Comparison of ENCODE assay signal across 1 cellular context in the genomic region with DNA sequence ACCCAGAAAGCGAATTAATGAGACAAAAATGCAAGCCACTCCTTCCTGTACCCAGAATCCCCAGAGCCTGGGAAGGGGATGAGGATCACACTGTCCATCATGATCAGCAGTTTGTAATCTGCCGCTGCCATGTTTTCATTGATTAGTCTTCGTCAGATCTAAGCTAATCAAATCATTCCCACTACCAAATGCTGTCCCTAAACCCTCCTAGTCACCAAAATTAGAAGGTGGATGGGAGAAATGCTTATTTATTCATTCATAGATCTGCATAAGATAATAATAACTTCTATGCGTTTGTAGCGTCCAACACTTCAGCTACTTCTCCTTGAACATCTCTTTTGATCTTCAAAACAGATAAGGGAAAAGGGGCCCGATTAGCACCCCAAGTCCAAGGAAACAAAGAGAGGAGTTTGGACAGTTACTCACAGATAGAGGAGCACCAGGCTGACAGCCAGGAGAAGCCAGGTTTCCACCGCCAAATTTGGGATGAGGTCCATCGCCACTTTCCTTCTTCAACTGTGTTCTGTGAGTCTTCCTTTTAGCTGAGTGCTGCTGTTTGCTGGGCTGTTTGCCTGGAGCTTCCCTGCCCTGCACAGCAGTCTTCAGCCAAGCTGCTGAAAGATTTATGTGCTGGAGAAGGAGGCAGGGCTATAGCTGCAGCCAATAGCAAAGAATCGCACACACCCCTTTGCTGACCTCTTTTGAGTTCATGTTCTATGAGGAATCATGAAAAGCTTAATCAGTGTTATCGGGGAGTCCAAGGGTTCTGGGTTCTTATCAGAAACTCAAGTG.
TF ChIP-seq lines count a peak whose summit lies in the region.

A gene (minus strand): TSS at position 597 of the 792 bp plus-strand sequence. CDS start 100 bp downstream, at position 497.

TF ChIP-seq in K562, 482 proteins besides CTCF, POLR2A, EP300 and RAD21 (continued from another document and continues in another):
- TF ChIP-seq TAF15 (IDR thresholded peaks at IDR 0.05; ENCODE audit: low read depth, low read length) (no peak), PTTG1 (tag; IDR thresholded peaks at IDR 0.05; ENCODE audit: low read depth) (0 out of 2 replicates have a peak, but pooled peaks have one; percentile 34), POLR3A (IDR thresholded peaks at IDR 0.05; ENCODE audit: borderline replicate concordance, extremely low read depth, insufficient read depth, insufficient read length) (no peak), NR4A1 (CRISPR knock-in tag; IDR thresholded peaks at IDR 0.05) (no peak), NR4A1 (tag; IDR thresholded peaks at IDR 0.05) (no peak; the same call in 1 of the 2 replicates), SETDB1 (IDR thresholded peaks at IDR 0.05; ENCODE audit: low read length) (no peak), ZNF561 (CRISPR knock-in tag; conservative IDR thresholded peaks at IDR 0.05) (no peak), NCOA6 (IDR thresholded peaks at IDR 0.05) (no peak), SIRT6 (IDR thresholded peaks at IDR 0.05; ENCODE audit: low read depth, low read length) (no peak), RBM25 (IDR thresholded peaks at IDR 0.05; ENCODE audit: low read depth, low read length, severe bottlenecking) (peak; percentile 10), ZNF217 (CRISPR knock-in tag; IDR thresholded peaks at IDR 0.05) (no peak), POLR2AphosphoS5 (IDR thresholded peaks at IDR 0.05; ENCODE audit: control insufficient read depth, insufficient read depth, low read depth, low read length) (peak; percentile 94), NCOA1 (IDR thresholded peaks at IDR 0.05; ENCODE audit: low read depth) (no peak), CCAR2 (IDR thresholded peaks at IDR 0.05; ENCODE audit: low read depth, low read length) (no peak), ZNF778 (CRISPR knock-in tag; IDR thresholded peaks at IDR 0.05) (no peak), ILF3 (IDR thresholded peaks at IDR 0.05; ENCODE audit: borderline replicate concordance) (no peak), ZNF347 (CRISPR knock-in tag; IDR thresholded peaks at IDR 0.05; ENCODE audit: low read depth) (no peak), MTA2 (IDR thresholded peaks at IDR 0.05; ENCODE audit: low read depth) (no peak), NFATC3 (IDR thresholded peaks at IDR 0.05) (no peak), MIER1 (IDR thresholded peaks at IDR 0.05; ENCODE audit: low read depth) (no peak), JUN (IDR thresholded peaks at IDR 0.05; ENCODE audit: borderline replicate concordance, low read depth, low read length) (no peak), JUN (CRISPR knock-in tag; IDR thresholded peaks at IDR 0.05; ENCODE audit: borderline replicate concordance) (no peak), BRF1 (IDR thresholded peaks at IDR 0.05; ENCODE audit: borderline replicate concordance, extremely low read depth, insufficient read length) (no peak), STAT5B (CRISPR knock-in tag; IDR thresholded peaks at IDR 0.05) (no peak), ZFP36 (IDR thresholded peaks at IDR 0.05; ENCODE audit: low read depth, low read length, partially characterized antibody) (peak; percentile 51), BRCA1 (IDR thresholded peaks at IDR 0.05) (no peak), BRCA1 (CRISPR knock-in tag; IDR thresholded peaks at IDR 0.05) (no peak), ZFPM2 (CRISPR knock-in tag; IDR thresholded peaks at IDR 0.05) (no peak), ZBTB17 (CRISPR knock-in tag; IDR thresholded peaks at IDR 0.05) (no peak), POLR2H (tag; IDR thresholded peaks at IDR 0.05; ENCODE audit: low read depth) (peak; percentile 49), THRAP3 (IDR thresholded peaks at IDR 0.05; ENCODE audit: borderline replicate concordance) (no peak), GATAD2A (IDR thresholded peaks at IDR 0.05) (no peak), ZNF408 (CRISPR knock-in tag; IDR thresholded peaks at IDR 0.05; ENCODE audit: low read depth) (no peak), ZNF583 (CRISPR knock-in tag; IDR thresholded peaks at IDR 0.05) (no peak), PTRF (tag; IDR thresholded peaks at IDR 0.05) (no peak), ZNF41 (CRISPR knock-in tag; conservative IDR thresholded peaks at IDR 0.05) (no peak)
- TF ChIP-seq, protein P1, sequence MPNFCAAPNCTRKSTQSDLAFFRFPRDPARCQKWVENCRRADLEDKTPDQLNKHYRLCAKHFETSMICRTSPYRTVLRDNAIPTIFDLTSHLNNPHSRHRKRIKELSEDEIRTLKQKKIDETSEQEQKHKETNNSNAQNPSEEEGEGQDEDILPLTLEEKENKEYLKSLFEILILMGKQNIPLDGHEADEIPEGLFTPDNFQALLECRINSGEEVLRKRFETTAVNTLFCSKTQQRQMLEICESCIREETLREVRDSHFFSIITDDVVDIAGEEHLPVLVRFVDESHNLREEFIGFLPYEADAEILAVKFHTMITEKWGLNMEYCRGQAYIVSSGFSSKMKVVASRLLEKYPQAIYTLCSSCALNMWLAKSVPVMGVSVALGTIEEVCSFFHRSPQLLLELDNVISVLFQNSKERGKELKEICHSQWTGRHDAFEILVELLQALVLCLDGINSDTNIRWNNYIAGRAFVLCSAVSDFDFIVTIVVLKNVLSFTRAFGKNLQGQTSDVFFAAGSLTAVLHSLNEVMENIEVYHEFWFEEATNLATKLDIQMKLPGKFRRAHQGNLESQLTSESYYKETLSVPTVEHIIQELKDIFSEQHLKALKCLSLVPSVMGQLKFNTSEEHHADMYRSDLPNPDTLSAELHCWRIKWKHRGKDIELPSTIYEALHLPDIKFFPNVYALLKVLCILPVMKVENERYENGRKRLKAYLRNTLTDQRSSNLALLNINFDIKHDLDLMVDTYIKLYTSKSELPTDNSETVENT (CRISPR knock-in tag; IDR thresholded peaks at IDR 0.05) = no peak
- TF ChIP-seq, protein P2, sequence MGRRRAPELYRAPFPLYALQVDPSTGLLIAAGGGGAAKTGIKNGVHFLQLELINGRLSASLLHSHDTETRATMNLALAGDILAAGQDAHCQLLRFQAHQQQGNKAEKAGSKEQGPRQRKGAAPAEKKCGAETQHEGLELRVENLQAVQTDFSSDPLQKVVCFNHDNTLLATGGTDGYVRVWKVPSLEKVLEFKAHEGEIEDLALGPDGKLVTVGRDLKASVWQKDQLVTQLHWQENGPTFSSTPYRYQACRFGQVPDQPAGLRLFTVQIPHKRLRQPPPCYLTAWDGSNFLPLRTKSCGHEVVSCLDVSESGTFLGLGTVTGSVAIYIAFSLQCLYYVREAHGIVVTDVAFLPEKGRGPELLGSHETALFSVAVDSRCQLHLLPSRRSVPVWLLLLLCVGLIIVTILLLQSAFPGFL (CRISPR knock-in tag; IDR thresholded peaks at IDR 0.05) = no peak
- TF ChIP-seq, protein P3, sequence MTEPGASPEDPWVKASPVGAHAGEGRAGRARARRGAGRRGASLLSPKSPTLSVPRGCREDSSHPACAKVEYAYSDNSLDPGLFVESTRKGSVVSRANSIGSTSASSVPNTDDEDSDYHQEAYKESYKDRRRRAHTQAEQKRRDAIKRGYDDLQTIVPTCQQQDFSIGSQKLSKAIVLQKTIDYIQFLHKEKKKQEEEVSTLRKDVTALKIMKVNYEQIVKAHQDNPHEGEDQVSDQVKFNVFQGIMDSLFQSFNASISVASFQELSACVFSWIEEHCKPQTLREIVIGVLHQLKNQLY (CRISPR knock-in tag; conservative IDR thresholded peaks at IDR 0.05) = no peak
- TF ChIP-seq, protein P4, sequence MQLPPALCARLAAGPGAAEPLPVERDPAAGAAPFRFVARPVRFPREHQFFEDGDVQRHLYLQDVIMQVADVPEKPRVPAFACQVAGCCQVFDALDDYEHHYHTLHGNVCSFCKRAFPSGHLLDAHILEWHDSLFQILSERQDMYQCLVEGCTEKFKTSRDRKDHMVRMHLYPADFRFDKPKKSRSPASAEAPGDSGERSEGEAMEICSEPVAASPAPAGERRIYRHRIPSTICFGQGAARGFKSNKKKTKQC (CRISPR knock-in tag; IDR thresholded peaks at IDR 0.05) = no peak
- TF ChIP-seq, protein P5, sequence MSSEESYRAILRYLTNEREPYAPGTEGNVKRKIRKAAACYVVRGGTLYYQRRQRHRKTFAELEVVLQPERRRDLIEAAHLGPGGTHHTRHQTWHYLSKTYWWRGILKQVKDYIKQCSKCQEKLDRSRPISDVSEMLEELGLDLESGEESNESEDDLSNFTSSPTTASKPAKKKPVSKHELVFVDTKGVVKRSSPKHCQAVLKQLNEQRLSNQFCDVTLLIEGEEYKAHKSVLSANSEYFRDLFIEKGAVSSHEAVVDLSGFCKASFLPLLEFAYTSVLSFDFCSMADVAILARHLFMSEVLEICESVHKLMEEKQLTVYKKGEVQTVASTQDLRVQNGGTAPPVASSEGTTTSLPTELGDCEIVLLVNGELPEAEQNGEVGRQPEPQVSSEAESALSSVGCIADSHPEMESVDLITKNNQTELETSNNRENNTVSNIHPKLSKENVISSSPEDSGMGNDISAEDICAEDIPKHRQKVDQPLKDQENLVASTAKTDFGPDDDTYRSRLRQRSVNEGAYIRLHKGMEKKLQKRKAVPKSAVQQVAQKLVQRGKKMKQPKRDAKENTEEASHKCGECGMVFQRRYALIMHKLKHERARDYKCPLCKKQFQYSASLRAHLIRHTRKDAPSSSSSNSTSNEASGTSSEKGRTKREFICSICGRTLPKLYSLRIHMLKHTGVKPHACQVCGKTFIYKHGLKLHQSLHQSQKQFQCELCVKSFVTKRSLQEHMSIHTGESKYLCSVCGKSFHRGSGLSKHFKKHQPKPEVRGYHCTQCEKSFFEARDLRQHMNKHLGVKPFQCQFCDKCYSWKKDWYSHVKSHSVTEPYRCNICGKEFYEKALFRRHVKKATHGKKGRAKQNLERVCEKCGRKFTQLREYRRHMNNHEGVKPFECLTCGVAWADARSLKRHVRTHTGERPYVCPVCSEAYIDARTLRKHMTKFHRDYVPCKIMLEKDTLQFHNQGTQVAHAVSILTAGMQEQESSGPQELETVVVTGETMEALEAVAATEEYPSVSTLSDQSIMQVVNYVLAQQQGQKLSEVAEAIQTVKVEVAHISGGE (CRISPR knock-in tag; IDR thresholded peaks at IDR 0.05) = no peak
- TF ChIP-seq, protein P6, sequence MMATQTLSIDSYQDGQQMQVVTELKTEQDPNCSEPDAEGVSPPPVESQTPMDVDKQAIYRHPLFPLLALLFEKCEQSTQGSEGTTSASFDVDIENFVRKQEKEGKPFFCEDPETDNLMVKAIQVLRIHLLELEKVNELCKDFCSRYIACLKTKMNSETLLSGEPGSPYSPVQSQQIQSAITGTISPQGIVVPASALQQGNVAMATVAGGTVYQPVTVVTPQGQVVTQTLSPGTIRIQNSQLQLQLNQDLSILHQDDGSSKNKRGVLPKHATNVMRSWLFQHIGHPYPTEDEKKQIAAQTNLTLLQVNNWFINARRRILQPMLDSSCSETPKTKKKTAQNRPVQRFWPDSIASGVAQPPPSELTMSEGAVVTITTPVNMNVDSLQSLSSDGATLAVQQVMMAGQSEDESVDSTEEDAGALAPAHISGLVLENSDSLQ (IDR thresholded peaks at IDR 0.05) = peak; percentile 97
- TF ChIP-seq, protein P7, sequence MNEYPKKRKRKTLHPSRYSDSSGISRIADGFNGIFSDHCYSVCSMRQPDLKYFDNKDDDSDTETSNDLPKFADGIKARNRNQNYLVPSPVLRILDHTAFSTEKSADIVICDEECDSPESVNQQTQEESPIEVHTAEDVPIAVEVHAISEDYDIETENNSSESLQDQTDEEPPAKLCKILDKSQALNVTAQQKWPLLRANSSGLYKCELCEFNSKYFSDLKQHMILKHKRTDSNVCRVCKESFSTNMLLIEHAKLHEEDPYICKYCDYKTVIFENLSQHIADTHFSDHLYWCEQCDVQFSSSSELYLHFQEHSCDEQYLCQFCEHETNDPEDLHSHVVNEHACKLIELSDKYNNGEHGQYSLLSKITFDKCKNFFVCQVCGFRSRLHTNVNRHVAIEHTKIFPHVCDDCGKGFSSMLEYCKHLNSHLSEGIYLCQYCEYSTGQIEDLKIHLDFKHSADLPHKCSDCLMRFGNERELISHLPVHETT (CRISPR knock-in tag; conservative IDR thresholded peaks at IDR 0.05 in 1 of 2, IDR thresholded peaks at IDR 0.05 in 1 of 2) = no peak; a peak in 1 of 4 replicates
- TF ChIP-seq, protein P8, sequence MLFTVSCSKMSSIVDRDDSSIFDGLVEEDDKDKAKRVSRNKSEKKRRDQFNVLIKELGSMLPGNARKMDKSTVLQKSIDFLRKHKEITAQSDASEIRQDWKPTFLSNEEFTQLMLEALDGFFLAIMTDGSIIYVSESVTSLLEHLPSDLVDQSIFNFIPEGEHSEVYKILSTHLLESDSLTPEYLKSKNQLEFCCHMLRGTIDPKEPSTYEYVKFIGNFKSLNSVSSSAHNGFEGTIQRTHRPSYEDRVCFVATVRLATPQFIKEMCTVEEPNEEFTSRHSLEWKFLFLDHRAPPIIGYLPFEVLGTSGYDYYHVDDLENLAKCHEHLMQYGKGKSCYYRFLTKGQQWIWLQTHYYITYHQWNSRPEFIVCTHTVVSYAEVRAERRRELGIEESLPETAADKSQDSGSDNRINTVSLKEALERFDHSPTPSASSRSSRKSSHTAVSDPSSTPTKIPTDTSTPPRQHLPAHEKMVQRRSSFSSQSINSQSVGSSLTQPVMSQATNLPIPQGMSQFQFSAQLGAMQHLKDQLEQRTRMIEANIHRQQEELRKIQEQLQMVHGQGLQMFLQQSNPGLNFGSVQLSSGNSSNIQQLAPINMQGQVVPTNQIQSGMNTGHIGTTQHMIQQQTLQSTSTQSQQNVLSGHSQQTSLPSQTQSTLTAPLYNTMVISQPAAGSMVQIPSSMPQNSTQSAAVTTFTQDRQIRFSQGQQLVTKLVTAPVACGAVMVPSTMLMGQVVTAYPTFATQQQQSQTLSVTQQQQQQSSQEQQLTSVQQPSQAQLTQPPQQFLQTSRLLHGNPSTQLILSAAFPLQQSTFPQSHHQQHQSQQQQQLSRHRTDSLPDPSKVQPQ (CRISPR knock-in tag; IDR thresholded peaks at IDR 0.05; ENCODE audit: borderline replicate concordance) = no peak
- TF ChIP-seq, protein P9, sequence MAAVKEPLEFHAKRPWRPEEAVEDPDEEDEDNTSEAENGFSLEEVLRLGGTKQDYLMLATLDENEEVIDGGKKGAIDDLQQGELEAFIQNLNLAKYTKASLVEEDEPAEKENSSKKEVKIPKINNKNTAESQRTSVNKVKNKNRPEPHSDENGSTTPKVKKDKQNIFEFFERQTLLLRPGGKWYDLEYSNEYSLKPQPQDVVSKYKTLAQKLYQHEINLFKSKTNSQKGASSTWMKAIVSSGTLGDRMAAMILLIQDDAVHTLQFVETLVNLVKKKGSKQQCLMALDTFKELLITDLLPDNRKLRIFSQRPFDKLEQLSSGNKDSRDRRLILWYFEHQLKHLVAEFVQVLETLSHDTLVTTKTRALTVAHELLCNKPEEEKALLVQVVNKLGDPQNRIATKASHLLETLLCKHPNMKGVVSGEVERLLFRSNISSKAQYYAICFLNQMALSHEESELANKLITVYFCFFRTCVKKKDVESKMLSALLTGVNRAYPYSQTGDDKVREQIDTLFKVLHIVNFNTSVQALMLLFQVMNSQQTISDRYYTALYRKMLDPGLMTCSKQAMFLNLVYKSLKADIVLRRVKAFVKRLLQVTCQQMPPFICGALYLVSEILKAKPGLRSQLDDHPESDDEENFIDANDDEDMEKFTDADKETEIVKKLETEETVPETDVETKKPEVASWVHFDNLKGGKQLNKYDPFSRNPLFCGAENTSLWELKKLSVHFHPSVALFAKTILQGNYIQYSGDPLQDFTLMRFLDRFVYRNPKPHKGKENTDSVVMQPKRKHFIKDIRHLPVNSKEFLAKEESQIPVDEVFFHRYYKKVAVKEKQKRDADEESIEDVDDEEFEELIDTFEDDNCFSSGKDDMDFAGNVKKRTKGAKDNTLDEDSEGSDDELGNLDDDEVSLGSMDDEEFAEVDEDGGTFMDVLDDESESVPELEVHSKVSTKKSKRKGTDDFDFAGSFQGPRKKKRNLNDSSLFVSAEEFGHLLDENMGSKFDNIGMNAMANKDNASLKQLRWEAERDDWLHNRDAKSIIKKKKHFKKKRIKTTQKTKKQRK (IDR thresholded peaks at IDR 0.05; ENCODE audit: borderline replicate concordance, low read depth, low read length) = no peak
- TF ChIP-seq, protein P10, sequence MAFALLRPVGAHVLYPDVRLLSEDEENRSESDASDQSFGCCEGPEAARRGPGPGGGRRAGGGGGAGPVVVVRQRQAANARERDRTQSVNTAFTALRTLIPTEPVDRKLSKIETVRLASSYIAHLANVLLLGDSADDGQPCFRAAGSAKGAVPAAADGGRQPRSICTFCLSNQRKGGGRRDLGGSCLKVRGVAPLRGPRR (CRISPR knock-in tag; IDR thresholded peaks at IDR 0.05) = no peak
